Comparison of ENCODE assay signal across 13 cellular contexts in genomic region chr5:73812962-73813588, GRCh38.
DNase-seq lines count a peak whose midpoint lies in the region; ATAC-seq and TF ChIP-seq lines count a peak whose summit lies in the region.
"Had no signal": no experiment of that assay in that cellular context is flagged by ENCODE, and none has a peak within 500 bp of the region (broad histone marks: within the 10 kb centered on the region; RNA-seq: fewer than 3 reads in every experiment).

No MANE protein-coding gene starts in this region.

- H3K27ac Mint-ChIP-seq in neural crest cell (ENCODE audit: unreplicated experiment): peak overlapping the region; percentile 2
- H3K27ac Mint-ChIP-seq: HFFc6, IgD-negative memory B cell had no signal

- no peaks in the 10 kb centered on the region for H3K9me3 Mint-ChIP-seq in neural crest cell
- H3K9me3 Mint-ChIP-seq: HFFc6 had no signal

- DNase-seq in adipocyte (ENCODE audit: low read depth) (no peak), foreskin keratinocyte (no peak), neural crest cell (ENCODE audit: low read depth, low spot score) (no peak), SKM-1 treated with dmso at 0.1 percent for 144 hours (lab: John Stamatoyannopoulos, UW; ENCODE audit: unreplicated experiment) (no peak), HuH-7.5 (ENCODE audit: low spot score) (no peak), Right ventricle myocardium superior (no peak), cerebellum (ENCODE audit: low spot score) (no peak)
- DNase-seq: activated naive CD4-positive, alpha-beta T cell; HFFc6; NCI-H1105 treated with DMSO at 0.1 percent for 48 hours; NCI-H524; sigmoid colon had no signal

- H3K4me3 Mint-ChIP-seq in neural crest cell: no peak overlapping the region
- H3K4me3 Mint-ChIP-seq: HFFc6, IgD-negative memory B cell had no signal

- H3K4me1 Mint-ChIP-seq in neural crest cell: peaks cover 11% of the 10 kb centered on the region
- H3K4me1 Mint-ChIP-seq: IgD-negative memory B cell had no signal

- ATAC-seq in foreskin keratinocyte: peak; percentile 43
- no peak for ATAC-seq in Right ventricle myocardium superior (ENCODE audit: poor library complexity)

- H3K36me3 Mint-ChIP-seq in neural crest cell (ENCODE audit: low read depth): no peaks in the 10 kb centered on the region
- H3K36me3 Mint-ChIP-seq: IgD-negative memory B cell had no signal

- TF ChIP-seq CTCF in foreskin keratinocyte (conservative IDR thresholded peaks at IDR 0.05) (no peak), neural crest cell (conservative IDR thresholded peaks at IDR 0.05) (no peak)

- peak overlapping the region; percentile 30 for H3K9ac ChIP-seq in adipocyte (ENCODE audit: low read length)

- no peak overlapping the region for H3K27ac ChIP-seq in foreskin keratinocyte
- H3K27ac ChIP-seq: sigmoid colon had no signal

- peaks cover 2% of the 10 kb centered on the region for H3K27me3 Mint-ChIP-seq in neural crest cell (ENCODE audit: low read depth)

- H3K4me1 ChIP-seq in adipocyte (ENCODE audit: control insufficient read depth, insufficient read depth, low read length) (peaks cover 21% of the 10 kb centered on the region), foreskin keratinocyte (peaks cover 52% of the 10 kb centered on the region)
- H3K4me1 ChIP-seq: sigmoid colon had no signal

- intact Hi-C loops in Right ventricle myocardium superior (cut with DNase I): no loop called here

- peak overlapping the region; percentile 19 for H3K4me3 ChIP-seq in adipocyte (ENCODE audit: low read length)
- H3K4me3 ChIP-seq: sigmoid colon had no signal

- H3K27me3 ChIP-seq in adipocyte (replicated peaks; ENCODE audit: control insufficient read depth, insufficient read depth, low read length) (no peaks in the 10 kb centered on the region), foreskin keratinocyte (no peaks in the 10 kb centered on the region)
- H3K27me3 ChIP-seq: sigmoid colon had no signal

- no peaks in the 10 kb centered on the region for H3K9me3 ChIP-seq in adipocyte (ENCODE audit: control insufficient read depth, low read length)
- H3K9me3 ChIP-seq: sigmoid colon had no signal

- no peaks in the 10 kb centered on the region for H3K36me3 ChIP-seq in adipocyte (ENCODE audit: control insufficient read depth, insufficient read depth, low read length, severe bottlenecking)
- H3K36me3 ChIP-seq: sigmoid colon had no signal
